In genomic region chr9:33750839-33751339, GRCh38 we compare ENCODE assay signal across 1 cellular context.
TF ChIP-seq lines count a peak whose summit lies in the region.

No MANE protein-coding gene starts in this region.

TF ChIP-seq in IMR-90, 13 proteins besides CTCF, POLR2A, EP300 and RAD21:
- TF ChIP-seq MAFK (IDR thresholded peaks at IDR 0.05; ENCODE audit: low read depth, low read length), result no peak
- no peak for TF ChIP-seq NFE2L2 (IDR thresholded peaks at IDR 0.05; ENCODE audit: low read depth, low read length)
- TF ChIP-seq CHD1 (IDR thresholded peaks at IDR 0.05; ENCODE audit: low read depth, low read length), result no peak
- no peak for TF ChIP-seq CEBPB (IDR thresholded peaks at IDR 0.05; ENCODE audit: low read depth, low read length)
- no peak for TF ChIP-seq MAZ (IDR thresholded peaks at IDR 0.05; ENCODE audit: borderline replicate concordance, low read depth, low read length)
- TF ChIP-seq FOS (IDR thresholded peaks at IDR 0.05; ENCODE audit: low read depth, low read length), result no peak
- TF ChIP-seq ELK1 (IDR thresholded peaks at IDR 0.05; ENCODE audit: borderline replicate concordance, low read depth, low read length), result no peak
- no peak for TF ChIP-seq USF2 (IDR thresholded peaks at IDR 0.05; ENCODE audit: low read depth, low read length)
- no peak for TF ChIP-seq RFX5 (IDR thresholded peaks at IDR 0.05; ENCODE audit: low read depth, low read length)
- TF ChIP-seq BHLHE40 (IDR thresholded peaks at IDR 0.05; ENCODE audit: low read depth, low read length), result no peak
- no peak for TF ChIP-seq SMC3 (IDR thresholded peaks at IDR 0.05; ENCODE audit: low read depth, low read length)
- no peak for TF ChIP-seq MXI1 (IDR thresholded peaks at IDR 0.05; ENCODE audit: borderline replicate concordance, low read depth, low read length)
- TF ChIP-seq RCOR1 (IDR thresholded peaks at IDR 0.05; ENCODE audit: insufficient replicate concordance, low read length), result no peak
